25 cellular contexts compared by ENCODE assay signal in the genomic region with DNA sequence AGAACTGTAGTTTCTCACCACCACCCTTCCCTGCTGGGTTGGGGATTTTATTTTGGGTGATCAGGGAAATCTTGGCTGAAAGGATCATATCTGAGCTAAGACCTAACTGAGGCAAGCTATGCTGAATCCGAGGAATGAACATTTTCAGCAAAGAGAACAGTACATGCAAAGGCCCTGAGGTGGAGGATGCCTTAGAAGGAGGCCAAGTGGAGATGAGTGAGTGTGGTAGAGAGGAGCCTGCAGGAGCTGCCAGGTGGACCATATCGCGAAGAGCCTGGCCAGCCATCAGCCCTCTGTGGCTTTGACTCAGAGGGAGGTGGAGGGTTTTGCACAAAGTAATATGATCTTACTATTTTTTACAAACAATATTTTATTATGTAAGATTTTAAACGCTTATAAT. TPM values are rescaled to one million over a fixed set of nuclear protein-coding genes. Genes with fewer than 3 reads are reported as not detected.
"Had no signal": no experiment of that assay in that cellular context is flagged by ENCODE, and none has a peak within 500 bp of the region (broad histone marks: within the 10 kb centered on the region; RNA-seq: fewer than 3 reads in every experiment).

No MANE protein-coding gene starts in this region.

- H3K4me2 ChIP-seq: hepatocyte had no signal

- H3K27ac Mint-ChIP-seq: memory B cell; natural killer cell; stimulated activated memory B cell treated with anti-CD40 and anti-IgM and Interleukin-4, amounts not matched to agents 10 μg/mL and 1 μg/mL and 100 μg/mL, for 72 hours; type B pancreatic cell had no signal

- H3K4me3 ChIP-seq: coronary artery, esophagus muscularis mucosa, gastroesophageal sphincter, heart left ventricle, hepatocyte, lung, prostate gland, sigmoid colon, testis, tibial artery had no signal

- H3K4me1 ChIP-seq: foreskin keratinocyte, prostate gland had no signal

- H3K4me1 Mint-ChIP-seq: natural killer cell had no signal

- H3K27ac ChIP-seq: coronary artery, esophagus muscularis mucosa, foreskin keratinocyte, gastroesophageal sphincter, heart left ventricle, hepatocyte, neutrophil, prostate gland, sigmoid colon, testis, tibial artery had no signal

- ATAC-seq: foreskin keratinocyte; gastroesophageal sphincter; heart left ventricle; left lobe of liver; natural killer cell; right cardiac atrium; stimulated activated memory B cell treated with anti-CD40 and anti-IgM and Interleukin-4, amounts not matched to agents 10 μg/mL and 1 μg/mL and 100 μg/mL, for 72 hours; stimulated activated naive CD8-positive, alpha-beta T cell treated with anti-CD3 and anti-CD28 coated beads, Interleukin-15, Interleukin-2, amounts not matched to agents 100 U/mL and 50 U/mL, for 24 hours had no signal

- H2AFZ ChIP-seq: hepatocyte had no signal

- H3K36me3 Mint-ChIP-seq: memory B cell; natural killer cell; stimulated activated memory B cell treated with anti-CD40 and anti-IgM and Interleukin-4, amounts not matched to agents 10 μg/mL and 1 μg/mL and 100 μg/mL, for 72 hours; type B pancreatic cell had no signal

- H3K36me3 ChIP-seq: esophagus muscularis mucosa, gastroesophageal sphincter, heart left ventricle, neutrophil, prostate gland, sigmoid colon, tibial artery had no signal

- H3K79me2 ChIP-seq: hepatocyte had no signal

- H3K9me3 ChIP-seq: esophagus muscularis mucosa, gastroesophageal sphincter, heart left ventricle, neutrophil, prostate gland, sigmoid colon, testis, tibial artery had no signal

- H3K4me3 Mint-ChIP-seq: memory B cell; stimulated activated memory B cell treated with anti-CD40 and anti-IgM and Interleukin-4, amounts not matched to agents 10 μg/mL and 1 μg/mL and 100 μg/mL, for 72 hours; type B pancreatic cell had no signal

- DNase-seq: dermis blood vessel endothelial cell; effector memory CD4-positive, alpha-beta T cell; foreskin keratinocyte; heart left ventricle; kidney; right cardiac atrium; sigmoid colon; stimulated activated CD4-positive, alpha-beta T cell treated with anti-CD3 and anti-CD28 coated beads, Interleukin-4, amount 100 ng/mL, for 4 hours; stimulated activated naive CD8-positive, alpha-beta T cell treated with anti-CD3 and anti-CD28 coated beads, Interleukin-15, Interleukin-2, amounts not matched to agents 100 U/mL and 50 U/mL, for 24 hours; substantia nigra; testis; tibial artery had no signal

- H3K27me3 ChIP-seq: testis had no signal

- H3K9me3 Mint-ChIP-seq: memory B cell; natural killer cell; stimulated activated memory B cell treated with anti-CD40 and anti-IgM and Interleukin-4, amounts not matched to agents 10 μg/mL and 1 μg/mL and 100 μg/mL, for 72 hours; type B pancreatic cell had no signal

RNA-seq across cellular contexts. Expression of a gene that starts 1.6 kb away (rescaled TPM):
- total RNA-seq: osteocyte had no signal
